Comparison of ENCODE assay signal across 2 cellular contexts in the genomic region with DNA sequence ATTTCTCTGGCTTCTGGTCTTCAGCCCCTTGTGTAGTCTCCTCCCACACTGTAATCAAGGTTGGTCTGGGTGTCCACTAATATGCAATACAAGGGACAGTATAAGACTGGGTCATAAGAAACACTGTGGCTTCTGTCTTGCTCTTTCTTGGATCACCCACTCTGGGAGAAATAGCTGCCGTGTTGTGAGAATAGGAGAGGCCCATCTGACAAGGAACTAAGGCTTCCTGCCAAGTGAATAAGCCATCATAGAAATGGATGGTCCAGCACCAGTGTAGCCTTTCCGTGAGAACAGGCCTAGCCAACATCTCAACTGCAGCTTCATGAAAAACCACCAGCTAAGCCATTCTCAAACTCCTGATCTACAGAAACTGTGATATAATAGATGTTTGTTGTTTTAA.
TF ChIP-seq lines count a peak whose summit lies in the region.

No MANE protein-coding gene starts in this region.

TF ChIP-seq in K562, 482 proteins besides CTCF, POLR2A, EP300 and RAD21:
- no peak for TF ChIP-seq SMAD4 (CRISPR knock-in tag; conservative IDR thresholded peaks at IDR 0.05)

TF ChIP-seq in GM23338, 12 proteins besides CTCF, POLR2A, EP300 and RAD21:
- no peak for TF ChIP-seq ZNF114 (CRISPR knock-in tag; IDR thresholded peaks at IDR 0.05)
- TF ChIP-seq, protein P1, sequence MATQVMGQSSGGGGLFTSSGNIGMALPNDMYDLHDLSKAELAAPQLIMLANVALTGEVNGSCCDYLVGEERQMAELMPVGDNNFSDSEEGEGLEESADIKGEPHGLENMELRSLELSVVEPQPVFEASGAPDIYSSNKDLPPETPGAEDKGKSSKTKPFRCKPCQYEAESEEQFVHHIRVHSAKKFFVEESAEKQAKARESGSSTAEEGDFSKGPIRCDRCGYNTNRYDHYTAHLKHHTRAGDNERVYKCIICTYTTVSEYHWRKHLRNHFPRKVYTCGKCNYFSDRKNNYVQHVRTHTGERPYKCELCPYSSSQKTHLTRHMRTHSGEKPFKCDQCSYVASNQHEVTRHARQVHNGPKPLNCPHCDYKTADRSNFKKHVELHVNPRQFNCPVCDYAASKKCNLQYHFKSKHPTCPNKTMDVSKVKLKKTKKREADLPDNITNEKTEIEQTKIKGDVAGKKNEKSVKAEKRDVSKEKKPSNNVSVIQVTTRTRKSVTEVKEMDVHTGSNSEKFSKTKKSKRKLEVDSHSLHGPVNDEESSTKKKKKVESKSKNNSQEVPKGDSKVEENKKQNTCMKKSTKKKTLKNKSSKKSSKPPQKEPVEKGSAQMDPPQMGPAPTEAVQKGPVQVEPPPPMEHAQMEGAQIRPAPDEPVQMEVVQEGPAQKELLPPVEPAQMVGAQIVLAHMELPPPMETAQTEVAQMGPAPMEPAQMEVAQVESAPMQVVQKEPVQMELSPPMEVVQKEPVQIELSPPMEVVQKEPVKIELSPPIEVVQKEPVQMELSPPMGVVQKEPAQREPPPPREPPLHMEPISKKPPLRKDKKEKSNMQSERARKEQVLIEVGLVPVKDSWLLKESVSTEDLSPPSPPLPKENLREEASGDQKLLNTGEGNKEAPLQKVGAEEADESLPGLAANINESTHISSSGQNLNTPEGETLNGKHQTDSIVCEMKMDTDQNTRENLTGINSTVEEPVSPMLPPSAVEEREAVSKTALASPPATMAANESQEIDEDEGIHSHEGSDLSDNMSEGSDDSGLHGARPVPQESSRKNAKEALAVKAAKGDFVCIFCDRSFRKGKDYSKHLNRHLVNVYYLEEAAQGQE (IDR thresholded peaks at IDR 0.05; ENCODE audit: unreplicated experiment) = no peak
- no peak for TF ChIP-seq EZH2phosphoT487 (IDR thresholded peaks at IDR 0.05; ENCODE audit: unreplicated experiment)
- TF ChIP-seq, protein P2, sequence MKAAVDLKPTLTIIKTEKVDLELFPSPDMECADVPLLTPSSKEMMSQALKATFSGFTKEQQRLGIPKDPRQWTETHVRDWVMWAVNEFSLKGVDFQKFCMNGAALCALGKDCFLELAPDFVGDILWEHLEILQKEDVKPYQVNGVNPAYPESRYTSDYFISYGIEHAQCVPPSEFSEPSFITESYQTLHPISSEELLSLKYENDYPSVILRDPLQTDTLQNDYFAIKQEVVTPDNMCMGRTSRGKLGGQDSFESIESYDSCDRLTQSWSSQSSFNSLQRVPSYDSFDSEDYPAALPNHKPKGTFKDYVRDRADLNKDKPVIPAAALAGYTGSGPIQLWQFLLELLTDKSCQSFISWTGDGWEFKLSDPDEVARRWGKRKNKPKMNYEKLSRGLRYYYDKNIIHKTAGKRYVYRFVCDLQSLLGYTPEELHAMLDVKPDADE (IDR thresholded peaks at IDR 0.05) = no peak
- TF ChIP-seq POLR2AphosphoS5 (IDR thresholded peaks at IDR 0.05; ENCODE audit: low read depth) = no peak
- TF ChIP-seq, protein P3, sequence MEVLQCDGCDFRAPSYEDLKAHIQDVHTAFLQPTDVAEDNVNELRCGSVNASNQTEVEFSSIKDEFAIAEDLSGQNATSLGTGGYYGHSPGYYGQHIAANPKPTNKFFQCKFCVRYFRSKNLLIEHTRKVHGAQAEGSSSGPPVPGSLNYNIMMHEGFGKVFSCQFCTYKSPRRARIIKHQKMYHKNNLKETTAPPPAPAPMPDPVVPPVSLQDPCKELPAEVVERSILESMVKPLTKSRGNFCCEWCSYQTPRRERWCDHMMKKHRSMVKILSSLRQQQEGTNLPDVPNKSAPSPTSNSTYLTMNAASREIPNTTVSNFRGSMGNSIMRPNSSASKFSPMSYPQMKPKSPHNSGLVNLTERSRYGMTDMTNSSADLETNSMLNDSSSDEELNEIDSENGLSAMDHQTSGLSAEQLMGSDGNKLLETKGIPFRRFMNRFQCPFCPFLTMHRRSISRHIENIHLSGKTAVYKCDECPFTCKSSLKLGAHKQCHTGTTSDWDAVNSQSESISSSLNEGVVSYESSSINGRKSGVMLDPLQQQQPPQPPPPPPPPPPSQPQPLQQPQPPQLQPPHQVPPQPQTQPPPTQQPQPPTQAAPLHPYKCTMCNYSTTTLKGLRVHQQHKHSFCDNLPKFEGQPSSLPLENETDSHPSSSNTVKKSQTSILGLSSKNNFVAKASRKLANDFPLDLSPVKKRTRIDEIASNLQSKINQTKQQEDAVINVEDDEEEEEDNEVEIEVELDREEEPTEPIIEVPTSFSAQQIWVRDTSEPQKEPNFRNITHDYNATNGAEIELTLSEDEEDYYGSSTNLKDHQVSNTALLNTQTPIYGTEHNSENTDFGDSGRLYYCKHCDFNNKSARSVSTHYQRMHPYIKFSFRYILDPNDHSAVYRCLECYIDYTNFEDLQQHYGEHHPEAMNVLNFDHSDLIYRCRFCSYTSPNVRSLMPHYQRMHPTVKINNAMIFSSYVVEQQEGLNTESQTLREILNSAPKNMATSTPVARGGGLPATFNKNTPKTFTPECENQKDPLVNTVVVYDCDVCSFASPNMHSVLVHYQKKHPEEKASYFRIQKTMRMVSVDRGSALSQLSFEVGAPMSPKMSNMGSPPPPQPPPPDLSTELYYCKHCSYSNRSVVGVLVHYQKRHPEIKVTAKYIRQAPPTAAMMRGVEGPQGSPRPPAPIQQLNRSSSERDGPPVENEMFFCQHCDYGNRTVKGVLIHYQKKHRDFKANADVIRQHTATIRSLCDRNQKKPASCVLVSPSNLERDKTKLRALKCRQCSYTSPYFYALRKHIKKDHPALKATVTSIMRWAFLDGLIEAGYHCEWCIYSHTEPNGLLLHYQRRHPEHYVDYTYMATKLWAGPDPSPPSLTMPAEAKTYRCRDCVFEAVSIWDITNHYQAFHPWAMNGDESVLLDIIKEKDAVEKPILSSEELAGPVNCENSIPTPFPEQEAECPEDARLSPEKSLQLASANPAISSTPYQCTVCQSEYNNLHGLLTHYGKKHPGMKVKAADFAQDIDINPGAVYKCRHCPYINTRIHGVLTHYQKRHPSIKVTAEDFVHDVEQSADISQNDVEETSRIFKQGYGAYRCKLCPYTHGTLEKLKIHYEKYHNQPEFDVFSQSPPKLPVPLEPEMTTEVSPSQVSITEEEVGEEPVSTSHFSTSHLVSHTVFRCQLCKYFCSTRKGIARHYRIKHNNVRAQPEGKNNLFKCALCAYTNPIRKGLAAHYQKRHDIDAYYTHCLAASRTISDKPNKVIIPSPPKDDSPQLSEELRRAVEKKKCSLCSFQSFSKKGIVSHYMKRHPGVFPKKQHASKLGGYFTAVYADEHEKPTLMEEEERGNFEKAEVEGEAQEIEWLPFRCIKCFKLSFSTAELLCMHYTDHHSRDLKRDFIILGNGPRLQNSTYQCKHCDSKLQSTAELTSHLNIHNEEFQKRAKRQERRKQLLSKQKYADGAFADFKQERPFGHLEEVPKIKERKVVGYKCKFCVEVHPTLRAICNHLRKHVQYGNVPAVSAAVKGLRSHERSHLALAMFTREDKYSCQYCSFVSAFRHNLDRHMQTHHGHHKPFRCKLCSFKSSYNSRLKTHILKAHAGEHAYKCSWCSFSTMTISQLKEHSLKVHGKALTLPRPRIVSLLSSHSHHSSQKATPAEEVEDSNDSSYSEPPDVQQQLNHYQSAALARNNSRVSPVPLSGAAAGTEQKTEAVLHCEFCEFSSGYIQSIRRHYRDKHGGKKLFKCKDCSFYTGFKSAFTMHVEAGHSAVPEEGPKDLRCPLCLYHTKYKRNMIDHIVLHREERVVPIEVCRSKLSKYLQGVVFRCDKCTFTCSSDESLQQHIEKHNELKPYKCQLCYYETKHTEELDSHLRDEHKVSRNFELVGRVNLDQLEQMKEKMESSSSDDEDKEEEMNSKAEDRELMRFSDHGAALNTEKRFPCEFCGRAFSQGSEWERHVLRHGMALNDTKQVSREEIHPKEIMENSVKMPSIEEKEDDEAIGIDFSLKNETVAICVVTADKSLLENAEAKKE (CRISPR knock-in tag; IDR thresholded peaks at IDR 0.05) = no peak
- TF ChIP-seq NANOG (IDR thresholded peaks at IDR 0.05; ENCODE audit: borderline replicate concordance) = no peak
- no peak for TF ChIP-seq STAT1 (IDR thresholded peaks at IDR 0.05; ENCODE audit: unreplicated experiment)
- no peak for TF ChIP-seq EZH2 (IDR thresholded peaks at IDR 0.05; ENCODE audit: low read depth, unreplicated experiment)
- no peak for TF ChIP-seq ZNF331 (CRISPR knock-in tag; IDR thresholded peaks at IDR 0.05; ENCODE audit: low read depth)
- no peak for TF ChIP-seq JUNB (IDR thresholded peaks at IDR 0.05; ENCODE audit: unreplicated experiment)
- no peak for TF ChIP-seq CREB1 (CRISPR knock-in tag; IDR thresholded peaks at IDR 0.05; ENCODE audit: low read depth)
